Comparison of ENCODE assay signal across 17 cellular contexts in the genomic region with DNA sequence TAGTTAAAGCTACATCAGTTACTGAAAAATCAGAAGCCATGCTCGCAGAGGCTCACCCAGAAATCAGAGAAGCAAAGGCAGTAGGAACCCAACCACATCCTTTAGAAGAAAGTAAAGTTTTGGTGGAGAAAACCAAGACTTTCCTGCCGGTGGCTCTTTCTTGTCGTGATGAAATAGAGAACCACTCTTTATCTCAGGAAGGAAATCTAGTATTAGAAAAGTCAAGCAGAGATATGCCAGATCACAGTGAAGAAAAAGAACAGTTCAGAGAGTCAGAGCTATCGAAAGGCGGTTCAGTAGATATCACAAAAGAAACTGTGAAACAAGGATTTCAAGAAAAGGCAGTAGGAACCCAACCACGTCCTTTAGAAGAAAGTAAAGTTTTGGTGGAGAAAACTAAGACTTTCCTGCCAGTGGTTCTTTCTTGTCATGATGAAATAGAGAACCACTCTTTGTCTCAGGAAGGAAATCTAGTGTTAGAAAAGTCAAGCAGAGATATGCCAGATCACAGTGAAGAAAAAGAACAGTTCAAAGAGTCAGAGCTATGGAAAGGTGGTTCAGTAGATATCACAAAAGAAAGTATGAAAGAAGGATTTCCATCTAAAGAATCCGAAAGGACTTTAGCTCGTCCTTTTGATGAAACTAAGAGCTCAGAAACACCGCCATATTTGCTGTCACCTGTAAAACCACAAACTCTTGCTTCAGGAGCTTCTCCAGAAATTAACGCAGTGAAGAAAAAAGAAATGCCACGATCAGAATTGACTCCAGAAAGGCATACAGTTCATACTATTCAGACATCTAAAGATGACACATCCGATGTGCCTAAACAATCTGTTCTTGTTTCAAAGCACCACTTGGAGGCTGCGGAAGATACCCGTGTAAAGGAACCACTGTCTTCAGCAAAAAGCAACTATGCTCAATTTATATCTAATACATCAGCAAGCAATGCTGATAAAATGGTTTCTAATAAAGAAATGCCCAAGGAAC. TPM values are rescaled to one million over a fixed set of nuclear protein-coding genes. Genes with fewer than 3 reads are reported as not detected.
DNase-seq lines count a peak whose midpoint lies in the region; ATAC-seq and TF ChIP-seq lines count a peak whose summit lies in the region.
"Had no signal": no experiment of that assay in that cellular context is flagged by ENCODE, and none has a peak within 500 bp of the region (broad histone marks: within the 10 kb centered on the region; RNA-seq: fewer than 3 reads in every experiment).

No MANE protein-coding gene starts in this region.

- peak; percentile 86 for ATAC-seq in activated CD4-positive, alpha-beta T cell treated with anti-CD3 and anti-CD28 coated beads for 36 hours
- peak; percentile 83 for ATAC-seq in activated CD8-positive, alpha-beta T cell treated with anti-CD3 and anti-CD28 coated beads, Interleukin-2, amount 10 ng/mL, durations not matched to agents 7 days and 5 days
- ATAC-seq in natural killer cell (peak in 2 of 3 donors; percentile 33 to 68), GM21786 (IDR thresholded peaks at IDR 0.05; ENCODE audit: unreplicated experiment) (no peak), left lobe of liver (no peak)

- peak overlapping the region; percentile 73 for H3K27ac Mint-ChIP-seq in activated CD4-positive, alpha-beta T cell treated with anti-CD3 and anti-CD28 coated beads for 36 hours
- H3K27ac Mint-ChIP-seq in activated CD8-positive, alpha-beta T cell treated with anti-CD3 and anti-CD28 coated beads, Interleukin-2, amount 10 ng/mL, durations not matched to agents 7 days and 5 days = peak overlapping the region; percentile 88
- H3K27ac Mint-ChIP-seq in natural killer cell = peak overlapping the region; percentile 2 to 46
- H3K27ac Mint-ChIP-seq: B cell had no signal

- H3K36me3 Mint-ChIP-seq in activated CD4-positive, alpha-beta T cell treated with anti-CD3 and anti-CD28 coated beads for 36 hours (ENCODE audit: low read depth) = no peaks in the 10 kb centered on the region
- peaks cover 40% of the 10 kb centered on the region for H3K36me3 Mint-ChIP-seq in activated CD8-positive, alpha-beta T cell treated with anti-CD3 and anti-CD28 coated beads, Interleukin-2, amount 10 ng/mL, durations not matched to agents 7 days and 5 days (ENCODE audit: low read depth)
- H3K36me3 Mint-ChIP-seq in natural killer cell = peaks cover 8% of the 10 kb centered on the region

- intact Hi-C loops in activated CD4-positive, alpha-beta T cell treated with anti-CD3 and anti-CD28 coated beads for 36 hours (cut with DNase I, micrococcal nuclease) = loop anchor here in 1 of 2 experiments (2.0 kb wide), 1 partner anchor 176 kb away; no protein-coding TSS in a partner anchor
- intact Hi-C loops in natural killer cell (cut with micrococcal nuclease) = no loop called here
- intact Hi-C loops in posterior vena cava (cut with DNase I) = no loop called here

- H3K9me3 Mint-ChIP-seq in activated CD4-positive, alpha-beta T cell treated with anti-CD3 and anti-CD28 coated beads for 36 hours (ENCODE audit: low read depth) = no peaks in the 10 kb centered on the region
- peaks cover 13% of the 10 kb centered on the region for H3K9me3 Mint-ChIP-seq in activated CD8-positive, alpha-beta T cell treated with anti-CD3 and anti-CD28 coated beads, Interleukin-2, amount 10 ng/mL, durations not matched to agents 7 days and 5 days (ENCODE audit: insufficient read depth)
- no peaks in the 10 kb centered on the region for H3K9me3 Mint-ChIP-seq in natural killer cell

- H3K4me3 Mint-ChIP-seq in activated CD4-positive, alpha-beta T cell treated with anti-CD3 and anti-CD28 coated beads for 36 hours = peak overlapping the region; percentile 53
- peak overlapping the region; percentile 65 for H3K4me3 Mint-ChIP-seq in activated CD8-positive, alpha-beta T cell treated with anti-CD3 and anti-CD28 coated beads, Interleukin-2, amount 10 ng/mL, durations not matched to agents 7 days and 5 days
- H3K4me3 Mint-ChIP-seq in natural killer cell = peak overlapping the region; percentile 33
- H3K4me3 Mint-ChIP-seq: B cell had no signal

- DNase-seq in activated CD4-positive, alpha-beta T cell treated with anti-CD3 and anti-CD28 coated beads for 36 hours = peak; percentile 12
- no peak for DNase-seq in activated CD4-positive, alpha-beta T cell treated with anti-CD3 and anti-CD28 coated beads, Interleukin-2, amount 50 U/mL, for 4 hours
- DNase-seq in KBM-7 (peak; percentile 8), natural killer cell (no peak), posterior vena cava (ENCODE audit: low spot score) (no peak), left lobe of liver (ENCODE audit: low spot score) (no peak)
- DNase-seq in activated CD8-positive, alpha-beta T cell treated with anti-CD3 and anti-CD28 coated beads, Interleukin-2, amount 10 ng/mL, durations not matched to agents 7 days and 5 days = peak; percentile 57
- DNase-seq: foreskin fibroblast; GF-D8; H7; NCI-H1417; NCI-H526 treated with DMSO at 0.1 percent for 48 hours; stimulated activated CD4-positive, alpha-beta T cell treated with anti-CD3 and anti-CD28 coated beads, Interleukin-2, amount 100 ng/mL, for 24 hours; upper lobe of left lung; WERI-Rb-1 had no signal

- in situ Hi-C loops in KBM-7 (cut with MboI; ENCODE audit: low pct_unique_long_range_greater_than_20kb, low sequenced_read_pairs) = no loop called here

- POLR2A ChIA-PET in activated CD4-positive, alpha-beta T cell treated with anti-CD3 and anti-CD28 coated beads for 36 hours (lab: Charles Lee) = interaction anchor here (0.6 kb wide), 2 partner anchors 174 to 499 kb away, joined by 3 to 6 read pairs; no protein-coding TSS in a partner anchor
- POLR2A ChIA-PET in activated CD8-positive, alpha-beta T cell treated with anti-CD3 and anti-CD28 coated beads, Interleukin-2, amount 10 ng/mL, durations not matched to agents 7 days and 5 days (lab: Charles Lee) = interaction anchor here (0.6 to 1.3 kb wide), 2 partner anchors 15 to 253 kb away, joined by 3 to 4 read pairs; no protein-coding TSS in a partner anchor

- CTCF ChIA-PET in activated CD4-positive, alpha-beta T cell treated with anti-CD3 and anti-CD28 coated beads for 36 hours (lab: Charles Lee) = interaction anchor here (0.9 to 1.1 kb wide), 3 partner anchors 346 to 752 kb away, joined by 3 to 4 read pairs (median 3); a partner anchor contains a TSS
- CTCF ChIA-PET in activated CD8-positive, alpha-beta T cell treated with anti-CD3 and anti-CD28 coated beads, Interleukin-2, amount 10 ng/mL, durations not matched to agents 7 days and 5 days (lab: Charles Lee) = interaction anchor here (1.0 kb wide), 2 partner anchors 127 to 142 kb away, joined by 3 read pairs; no protein-coding TSS in a partner anchor

- no peak for TF ChIP-seq CTCF in natural killer cell (IDR thresholded peaks at IDR 0.05)

- peaks cover 59% of the 10 kb centered on the region for H3K4me1 Mint-ChIP-seq in activated CD4-positive, alpha-beta T cell treated with anti-CD3 and anti-CD28 coated beads for 36 hours
- peaks cover 67% of the 10 kb centered on the region for H3K4me1 Mint-ChIP-seq in activated CD8-positive, alpha-beta T cell treated with anti-CD3 and anti-CD28 coated beads, Interleukin-2, amount 10 ng/mL, durations not matched to agents 7 days and 5 days (ENCODE audit: low read depth)
- peaks cover 16 to 23% of the 10 kb centered on the region in 2 donors for H3K4me1 Mint-ChIP-seq in natural killer cell
- H3K4me1 Mint-ChIP-seq: B cell had no signal

- H3K27me3 Mint-ChIP-seq in activated CD4-positive, alpha-beta T cell treated with anti-CD3 and anti-CD28 coated beads for 36 hours = peaks cover 28% of the 10 kb centered on the region
- peaks cover 37% of the 10 kb centered on the region for H3K27me3 Mint-ChIP-seq in activated CD8-positive, alpha-beta T cell treated with anti-CD3 and anti-CD28 coated beads, Interleukin-2, amount 10 ng/mL, durations not matched to agents 7 days and 5 days (ENCODE audit: low read depth)
- peaks cover 18 to 56% of the 10 kb centered on the region in 2 donors for H3K27me3 Mint-ChIP-seq in natural killer cell (ENCODE audit: low read depth in 2 of 2)

RNA-seq across cellular contexts. Expression of a gene that starts 47.2 kb away (rescaled TPM):
- under 1 TPM; 0.21 to 0.25 TPM for total RNA-seq in activated CD4-positive, alpha-beta T cell treated with anti-CD3 and anti-CD28 coated beads for 36 hours
- total RNA-seq in activated CD8-positive, alpha-beta T cell treated with anti-CD3 and anti-CD28 coated beads, Interleukin-2, amount 10 ng/mL, durations not matched to agents 7 days and 5 days = under 1 TPM; 0.18 to 0.40 TPM
- total RNA-seq in natural killer cell (under 1 TPM; 0.53 to 0.93 (median 0.71) TPM), posterior vena cava (1 to 10 TPM; 2.6 to 3.5 TPM), left lobe of liver (1.3 TPM)

Comparison
In these comparisons a context has a peak if more than half of its experiments do, and no peak if none do; other contexts are left out.
1. DNase-seq: peak in activated CD4-positive, alpha-beta T cell treated with anti-CD3 and anti-CD28 coated beads for 36 hours (single experiment), KBM-7 (single experiment) and activated CD8-positive, alpha-beta T cell treated with anti-CD3 and anti-CD28 coated beads, Interleukin-2, amount 10 ng/mL, durations not matched to agents 7 days and 5 days (single experiment); none in activated CD4-positive, alpha-beta T cell treated with anti-CD3 and anti-CD28 coated beads, Interleukin-2, amount 50 U/mL, for 4 hours (0 of 2), natural killer cell (single experiment), posterior vena cava (single experiment) and left lobe of liver (single experiment).
2. ATAC-seq: peak in activated CD4-positive, alpha-beta T cell treated with anti-CD3 and anti-CD28 coated beads for 36 hours (single experiment), activated CD8-positive, alpha-beta T cell treated with anti-CD3 and anti-CD28 coated beads, Interleukin-2, amount 10 ng/mL, durations not matched to agents 7 days and 5 days (single experiment) and natural killer cell (2 of 3); none in GM21786 (single experiment) and left lobe of liver (single experiment).
3. H3K27ac Mint-ChIP-seq: peak in every context shown above with its lines; median percentile 88 in activated CD8-positive, alpha-beta T cell treated with anti-CD3 and anti-CD28 coated beads, Interleukin-2, amount 10 ng/mL, durations not matched to agents 7 days and 5 days; 73 in activated CD4-positive, alpha-beta T cell treated with anti-CD3 and anti-CD28 coated beads for 36 hours; 24 in natural killer cell.
4. Peak in every context shown above with its lines, with median percentiles within 50 percentile points of each other: H3K4me3 Mint-ChIP-seq.